ENCODE assay signal across 17 cellular contexts in the genomic region with DNA sequence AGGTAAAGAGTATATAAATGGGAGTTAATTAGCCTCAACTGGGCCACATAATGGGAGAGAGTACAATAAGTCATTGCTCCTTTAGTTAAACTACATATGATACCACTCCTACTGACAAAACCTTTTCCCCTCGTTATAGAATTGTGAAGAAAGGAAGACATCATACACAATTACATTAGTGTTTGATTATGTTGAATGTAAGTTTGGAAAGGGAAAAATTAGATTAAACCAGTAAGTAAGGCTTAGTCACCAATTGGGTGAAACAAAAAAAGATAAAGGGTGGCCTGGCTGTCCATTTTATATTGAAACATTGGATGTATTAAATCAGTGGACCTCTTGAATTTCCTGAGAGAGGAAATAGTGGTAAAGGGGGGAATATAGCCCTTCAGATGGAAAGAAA.
DNase-seq lines count a peak whose midpoint lies in the region; ATAC-seq and TF ChIP-seq lines count a peak whose summit lies in the region.
"Had no signal": no experiment of that assay in that cellular context is flagged by ENCODE, and none has a peak within 500 bp of the region (broad histone marks: within the 10 kb centered on the region; RNA-seq: fewer than 3 reads in every experiment).

No MANE protein-coding gene starts in this region.

- no CpG with 5 or more reads among the region's 1 CpG for WGBS in endodermal cell (ENCODE audit: insufficient coverage in 1 of 2, insufficient read length in 1 of 2), 2 experiments

- no TSS peak for BruUV-seq in PC-3 (replicated peaks; lab: Mats Ljungman, UMichigan)

- H3F3A ChIP-seq in PC-3 (ENCODE audit: low read length, unreplicated experiment), result no peaks in the 10 kb centered on the region

- H3K36me3 Mint-ChIP-seq in endodermal cell (ENCODE audit: low read depth), result no peaks in the 10 kb centered on the region

- POLR2A ChIA-PET in PC-3 (lab: Charles Lee; ENCODE audit: unreplicated experiment), result interaction anchor here (0.6 kb wide), 1 partner anchor 96 kb away, joined by 3 read pairs; no protein-coding TSS in a partner anchor

- H3K4me3 Mint-ChIP-seq in endodermal cell, result no peak overlapping the region
- H3K4me3 Mint-ChIP-seq: H9 had no signal

- no peaks in the 10 kb centered on the region for H3K9me3 ChIP-seq in PC-3 (ENCODE audit: low read length)
- no peaks in the 10 kb centered on the region for H3K9me3 ChIP-seq in endodermal cell (ENCODE audit: control insufficient read depth, low read length)
- no peaks in the 10 kb centered on the region for H3K9me3 ChIP-seq in osteoblast (ENCODE audit: low read depth, low read length)

- intact Hi-C loops in PC-3 (cut with micrococcal nuclease), result no loop called here

- ATAC-seq in PC-3 (no peak), omental fat pad (ENCODE audit: low FRiP score) (no peak)

- DNase-seq in NCI-H1105 treated with DMSO at 0.1 percent for 48 hours (lab: John Stamatoyannopoulos, UW), result peak; percentile 13
- DNase-seq in NCI-H1105 (lab: John Stamatoyannopoulos, UW), result no peak
- DNase-seq in NCI-H2081 (lab: John Stamatoyannopoulos, UW), result peak; percentile 35 to 61
- DNase-seq in PC-3, result no peak
- DNase-seq in endodermal cell, result no peak
- DNase-seq in osteoblast (ENCODE audit: insufficient read length, low spot score, missing footprints), result no peak
- DNase-seq in DMS 273 (lab: John Stamatoyannopoulos, UW; ENCODE audit: unreplicated experiment), result no peak
- DNase-seq in omental fat pad (ENCODE audit: low spot score), result no peak
- DNase-seq: DMS53, GM23248, H9, KG1, MM.1S, NCI-H2029 treated with DMSO at 0.1 percent for 48 hours, NCI-H446 treated with DMSO at 0.1 percent for 48 hours, NCI-H526 had no signal

- H3K27me3 Mint-ChIP-seq in endodermal cell (ENCODE audit: insufficient read depth), result no peaks in the 10 kb centered on the region

- H3K9me3 Mint-ChIP-seq in endodermal cell, result peaks cover 2% of the 10 kb centered on the region
- H3K9me3 Mint-ChIP-seq: H9 had no signal

- no peak overlapping the region for H2AFZ ChIP-seq in PC-3 (ENCODE audit: low read length)
- no peak overlapping the region for H2AFZ ChIP-seq in osteoblast (ENCODE audit: low read length)
- H2AFZ ChIP-seq: GM23248 had no signal

- CTCF ChIA-PET in PC-3 (lab: Charles Lee), result no interaction called here

- H3K4me3 ChIP-seq in PC-3 (ENCODE audit: low read length), result no peak overlapping the region
- peak overlapping the region; percentile 42 for H3K4me3 ChIP-seq in endodermal cell (ENCODE audit: low read length)
- no peak overlapping the region for H3K4me3 ChIP-seq in osteoblast (ENCODE audit: insufficient read depth, low read length)
- H3K4me3 ChIP-seq: GM23248 had no signal

- no peaks in the 10 kb centered on the region for H3K27me3 ChIP-seq in PC-3 (ENCODE audit: low read length)
- H3K27me3 ChIP-seq in endodermal cell (ENCODE audit: control insufficient read depth, insufficient read depth, low read length, poor library complexity, severe bottlenecking), result no peaks in the 10 kb centered on the region
- H3K27me3 ChIP-seq in osteoblast (ENCODE audit: insufficient read depth, low read length), result no peaks in the 10 kb centered on the region

- H3K9ac ChIP-seq in PC-3 (ENCODE audit: low read length) (no peak overlapping the region), endodermal cell (ENCODE audit: extremely low read depth, low read length, poor library complexity, severe bottlenecking) (no peak overlapping the region)
- H3K9ac ChIP-seq: GM23248 had no signal

- H4K20me1 ChIP-seq in PC-3 (ENCODE audit: low read length) (no peaks in the 10 kb centered on the region), osteoblast (ENCODE audit: insufficient read depth, low read length) (no peaks in the 10 kb centered on the region)

- no peak overlapping the region for H3K27ac Mint-ChIP-seq in endodermal cell
- H3K27ac Mint-ChIP-seq: H9 had no signal

- H3K4me1 ChIP-seq in PC-3 (ENCODE audit: insufficient read depth, low read length) (peaks cover 21% of the 10 kb centered on the region), endodermal cell (ENCODE audit: control insufficient read depth, insufficient read depth, low read length) (peaks cover 15% of the 10 kb centered on the region), osteoblast (ENCODE audit: insufficient read depth, low read length) (peaks cover 30% of the 10 kb centered on the region)

- H3K9me2 ChIP-seq in PC-3 (replicated peaks; ENCODE audit: low read length), result no peaks in the 10 kb centered on the region

- H3K4me1 Mint-ChIP-seq in endodermal cell, result peaks cover 38% of the 10 kb centered on the region

- no peak overlapping the region for H3K4me2 ChIP-seq in PC-3 (ENCODE audit: low read length)
- no peak overlapping the region for H3K4me2 ChIP-seq in osteoblast (ENCODE audit: insufficient read depth, low read length)

- H3K27ac ChIP-seq in PC-3 (ENCODE audit: low read length) (peak overlapping the region; percentile 99; the same call in 1 of the 2 replicates), endodermal cell (ENCODE audit: low read depth, low read length) (no peak overlapping the region), osteoblast (ENCODE audit: low read depth, low read length) (no peak overlapping the region)
- H3K27ac ChIP-seq: 22Rv1 had no signal

- H3K79me2 ChIP-seq in PC-3 (ENCODE audit: low read length) (no peaks in the 10 kb centered on the region), osteoblast (ENCODE audit: insufficient read depth, low read length) (no peaks in the 10 kb centered on the region)

- H3K36me3 ChIP-seq in PC-3 (ENCODE audit: low read depth, low read length) (no peaks in the 10 kb centered on the region), endodermal cell (ENCODE audit: control insufficient read depth, insufficient read depth, low read length) (no peaks in the 10 kb centered on the region), osteoblast (ENCODE audit: insufficient read depth, low read length) (no peaks in the 10 kb centered on the region)

- TF ChIP-seq CTCF in PC-3 (conservative IDR thresholded peaks at IDR 0.05; ENCODE audit: low read depth, low read length), result no peak
- no peak for TF ChIP-seq CTCF in endodermal cell (conservative IDR thresholded peaks at IDR 0.05)
- TF ChIP-seq CTCF in osteoblast (IDR thresholded peaks at IDR 0.05; ENCODE audit: extremely low read depth, low read depth, low read length), result no peak
- TF ChIP-seq CTCF in omental fat pad (IDR thresholded peaks at IDR 0.05), result no peak

Comparison
In these comparisons a context has a peak if more than half of its experiments do, and no peak if none do; other contexts are left out.
1. DNase-seq: peak in NCI-H1105 treated with DMSO at 0.1 percent for 48 hours (single experiment) and NCI-H2081 (2 of 2); none in NCI-H1105 (single experiment), PC-3 (single experiment), endodermal cell (single experiment), osteoblast (single experiment), DMS 273 (single experiment) and omental fat pad (single experiment).